20 cellular contexts compared by ENCODE assay signal in the genomic region with DNA sequence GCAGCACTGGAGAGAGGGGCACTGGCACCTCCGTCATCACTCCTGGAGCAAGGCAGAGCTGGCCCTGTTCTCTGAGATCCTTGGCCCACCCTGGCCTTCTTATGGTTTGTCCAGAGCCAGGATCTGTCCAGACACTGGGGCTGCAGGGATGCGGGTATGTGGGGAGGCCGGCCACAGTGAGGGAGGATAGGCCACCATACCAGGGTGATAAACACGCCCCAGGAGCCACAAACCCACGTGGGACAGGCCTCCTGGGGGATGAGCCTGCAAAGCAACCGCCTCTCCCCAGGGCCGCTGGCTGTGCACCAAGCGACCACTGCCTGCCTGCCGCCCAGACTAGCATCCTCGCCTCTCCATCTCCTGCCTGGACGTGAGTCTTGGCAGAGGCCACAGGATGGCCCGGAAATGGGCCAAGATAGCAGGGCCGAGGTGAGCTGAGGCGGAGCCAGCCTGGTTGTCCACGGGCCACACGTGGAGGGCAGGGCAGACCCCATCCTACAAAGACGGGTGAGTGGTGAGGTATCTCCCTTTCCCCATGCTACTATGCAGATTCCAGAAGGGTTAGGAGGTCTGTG. TPM values are rescaled to one million over a fixed set of nuclear protein-coding genes. Genes with fewer than 3 reads are reported as not detected.
DNase-seq lines count a peak whose midpoint lies in the region; ATAC-seq and TF ChIP-seq lines count a peak whose summit lies in the region.
"Had no signal": no experiment of that assay in that cellular context is flagged by ENCODE, and none has a peak within 500 bp of the region (broad histone marks: within the 10 kb centered on the region; RNA-seq: fewer than 3 reads in every experiment).

No MANE protein-coding gene starts in this region.

- TF ChIP-seq POLR2A in NB4 (IDR thresholded peaks at IDR 0.05; ENCODE audit: extremely low read depth, insufficient read length), result no peak

- no peak overlapping the region for H3K9ac ChIP-seq in BLaER1 treated with 17β-estradiol and CSF1 and Interleukin-3, amounts not matched to agents 10 nM and 100 nM
- H3K9ac ChIP-seq: KMS-11 had no signal

- H3K27ac ChIP-seq in BLaER1 treated with 17β-estradiol and CSF1 and Interleukin-3, amounts not matched to agents 10 nM and 100 nM, result peak overlapping the region in 1 of 11 experiments; percentile 17; a peak in 2 of 22 replicates
- H3K27ac ChIP-seq: C4-2B, KMS-11 had no signal

- intact Hi-C loops in posterior vena cava (cut with DNase I), result no loop called here

- H3K4me1 ChIP-seq in BLaER1 treated with 17β-estradiol and CSF1 and Interleukin-3, amounts not matched to agents 10 nM and 100 nM, result peaks cover 10 to 28% (median 26%) of the 10 kb centered on the region in 10 experiments; a peak in 19 of 20 replicates
- no peaks in the 10 kb centered on the region for H3K4me1 ChIP-seq in HAP-1
- H3K4me1 ChIP-seq: Caco-2 had no signal

- H3K27me3 ChIP-seq in BLaER1 treated with 17β-estradiol and CSF1 and Interleukin-3, amounts not matched to agents 10 nM and 100 nM, result peaks cover 0 to 7% (median 0%) of the 10 kb centered on the region in 11 experiments; a peak in 1 of 22 replicates
- no peaks in the 10 kb centered on the region for H3K27me3 ChIP-seq in HAP-1 (ENCODE audit: low read depth)

- H3K9me3 ChIP-seq in BLaER1 treated with 17β-estradiol and CSF1 and Interleukin-3, amounts not matched to agents 10 nM and 100 nM (replicated peaks in 1 of 11), result no peaks in the 10 kb centered on the region
- no peaks in the 10 kb centered on the region for H3K9me3 ChIP-seq in HAP-1
- H3K9me3 ChIP-seq: Caco-2 had no signal

- peak overlapping the region; percentile 23 to 82 (median 72); a peak in 19 of 22 replicates for H3K4me2 ChIP-seq in BLaER1 treated with 17β-estradiol and CSF1 and Interleukin-3, amounts not matched to agents 10 nM and 100 nM
- H3K4me2 ChIP-seq: KMS-11 had no signal

- ATAC-seq in GM19467 (IDR thresholded peaks at IDR 0.05; ENCODE audit: unreplicated experiment) (no peak), HG03469 (IDR thresholded peaks at IDR 0.05; ENCODE audit: unreplicated experiment) (no peak)

- no peak for TF ChIP-seq CTCF in NB4 (IDR thresholded peaks at IDR 0.05; ENCODE audit: low read depth, low read length)

- no peak overlapping the region for H3K4me3 ChIP-seq in BLaER1 treated with 17β-estradiol and CSF1 and Interleukin-3, amounts not matched to agents 10 nM and 100 nM
- H3K4me3 ChIP-seq in NB4 (ENCODE audit: low read depth, low read length), result no peak overlapping the region
- no peak overlapping the region for H3K4me3 ChIP-seq in HAP-1

- in situ Hi-C loops in HAP-1 (cut with MboI; ENCODE audit: low sequenced_read_pairs), result no loop called here

- peak; percentile 18 for DNase-seq in NB4 (ENCODE audit: low read depth)
- peak; percentile 87 for DNase-seq in mesenteric fat pad (ENCODE audit: low spot score)
- DNase-seq in posterior vena cava (ENCODE audit: low spot score), result peak; percentile 62
- no peak for DNase-seq in DMS153 (lab: John Stamatoyannopoulos, UW)
- no peak for DNase-seq in HAP-1 (ENCODE audit: low spot score in 2 of 2)
- DNase-seq: Caco-2; CD4-positive, alpha-beta T cell; DMS79 treated with DMSO at 0.1 percent for 48 hours; GF-D8; HCEC 1CT; HFFc6 had no signal

- H4K20me1 ChIP-seq in BLaER1 treated with 17β-estradiol and CSF1 and Interleukin-3, amounts not matched to agents 10 nM and 100 nM, result peaks cover 0 to 10% (median 0%) of the 10 kb centered on the region in 11 experiments; a peak in 6 of 22 replicates

- H3K36me3 ChIP-seq in BLaER1 treated with 17β-estradiol and CSF1 and Interleukin-3, amounts not matched to agents 10 nM and 100 nM, result no peaks in the 10 kb centered on the region
- H3K36me3 ChIP-seq in HAP-1 (replicated peaks), result no peaks in the 10 kb centered on the region

RNA-seq across cellular contexts. Expression of a gene that starts 4.5 kb away (rescaled TPM):
- total RNA-seq in mesenteric fat pad, result not detected
- not detected for total RNA-seq in posterior vena cava
- total RNA-seq: A172; B cell; Caco-2; CD4-positive, alpha-beta T cell; H1; HFFc6; HT-29 had no signal

RNA-seq across cellular contexts. Expression of a gene that starts 11.1 kb away (rescaled TPM):
- total RNA-seq in mesenteric fat pad, result not detected
- total RNA-seq in posterior vena cava, result not detected
- total RNA-seq: A172; B cell; Caco-2; CD4-positive, alpha-beta T cell; H1; HFFc6; HT-29 had no signal

RNA-seq across cellular contexts. Expression of a gene that starts 29.2 kb away (rescaled TPM):
- total RNA-seq in mesenteric fat pad (2.3 TPM), posterior vena cava (1 to 10 TPM in 1 of 2 donors, not detected in 1; 2.4 TPM)
- total RNA-seq: B cell; Caco-2; CD4-positive, alpha-beta T cell; H1; HT-29 had no signal

RNA-seq across cellular contexts. Expression of a gene that starts 49.9 kb away (rescaled TPM):
- total RNA-seq in mesenteric fat pad, result 25.9 TPM
- 10 to 100 TPM; 15.9 to 16.3 TPM for total RNA-seq in posterior vena cava

Comparison
In these comparisons a context has a peak if more than half of its experiments do, and no peak if none do; other contexts are left out.
1. DNase-seq: peak in NB4 (single experiment), mesenteric fat pad (single experiment) and posterior vena cava (single experiment); none in DMS153 (single experiment) and HAP-1 (0 of 2).